ENCODE assay signal across 16 cellular contexts in genomic region chr17:50331085-50331791, GRCh38. TPM values are rescaled to one million over a fixed set of nuclear protein-coding genes. Genes with fewer than 3 reads are reported as not detected.
DNase-seq lines count a peak whose midpoint lies in the region; ATAC-seq lines count a peak whose summit lies in the region.
"Had no signal": no experiment of that assay in that cellular context is flagged by ENCODE, and none has a peak within 500 bp of the region (broad histone marks: within the 10 kb centered on the region; RNA-seq: fewer than 3 reads in every experiment).

No MANE protein-coding gene starts in this region.

- no peak for DNase-seq in activated naive CD4-positive, alpha-beta T cell treated with anti-CD3 and anti-CD28 coated beads, Interleukin-2, amount 50 U/mL, for 72 hours (ENCODE audit: low spot score in 2 of 2)
- no peak for DNase-seq in activated naive CD4-positive, alpha-beta T cell treated with anti-CD3 and anti-CD28 coated beads, Interleukin-2, amount 50 U/mL, for 16 hours
- peak; percentile 83 for DNase-seq in RPMI7951 (ENCODE audit: low read depth)
- peak; percentile 80 for DNase-seq in fibroblast of gingiva (ENCODE audit: low read depth)
- DNase-seq in NAMALWA (ENCODE audit: low spot score), result no peak
- DNase-seq in Karpas-422, result no peak
- DNase-seq: activated CD4-positive, alpha-beta T cell treated with anti-CD3 and anti-CD28 coated beads for 1 hour; NCI-H345; SJCRH30 had no signal

- H3K4me3 ChIP-seq in Karpas-422 (ENCODE audit: low read length), result no peak overlapping the region
- H3K4me3 ChIP-seq: SJCRH30 had no signal

- H3K9me2 ChIP-seq in Karpas-422 (replicated peaks; ENCODE audit: insufficient read depth, low read length), result no peaks in the 10 kb centered on the region

- H3K27ac Mint-ChIP-seq in activated naive CD4-positive, alpha-beta T cell treated with anti-CD3 and anti-CD28 coated beads, Interleukin-2, amount 50 U/mL, for 72 hours, result no peak overlapping the region
- H3K27ac Mint-ChIP-seq in stimulated activated naive CD8-positive, alpha-beta T cell treated with anti-CD3 and anti-CD28 coated beads, Interleukin-15, Interleukin-2, amounts not matched to agents 100 ng/mL and 50 ng/mL, for 24 hours, result peak overlapping the region; percentile 45

- H3K4me3 Mint-ChIP-seq in stimulated activated naive CD8-positive, alpha-beta T cell treated with anti-CD3 and anti-CD28 coated beads, Interleukin-15, Interleukin-2, amounts not matched to agents 100 ng/mL and 50 ng/mL, for 24 hours, result no peak overlapping the region
- H3K4me3 Mint-ChIP-seq: neural crest cell had no signal

- peaks cover 8% of the 10 kb centered on the region for H3K4me1 ChIP-seq in Karpas-422 (ENCODE audit: low read length)
- H3K4me1 ChIP-seq: SJCRH30 had no signal

- H3K27me3 Mint-ChIP-seq in stimulated activated naive CD8-positive, alpha-beta T cell treated with anti-CD3 and anti-CD28 coated beads, Interleukin-15, Interleukin-2, amounts not matched to agents 100 ng/mL and 50 ng/mL, for 24 hours, result peaks cover 11% of the 10 kb centered on the region

- no peak overlapping the region for H3K4me2 ChIP-seq in Karpas-422 (ENCODE audit: low read depth, low read length, poor library complexity, severe bottlenecking)
- H3K4me2 ChIP-seq: KMS-11 had no signal

- H4K20me1 ChIP-seq in Karpas-422 (ENCODE audit: insufficient read depth, low read depth, low read length), result no peaks in the 10 kb centered on the region

- no peaks in the 10 kb centered on the region for H3K9me3 Mint-ChIP-seq in activated naive CD4-positive, alpha-beta T cell treated with anti-CD3 and anti-CD28 coated beads, Interleukin-2, amount 50 U/mL, for 72 hours
- no peaks in the 10 kb centered on the region for H3K9me3 Mint-ChIP-seq in stimulated activated naive CD8-positive, alpha-beta T cell treated with anti-CD3 and anti-CD28 coated beads, Interleukin-15, Interleukin-2, amounts not matched to agents 100 ng/mL and 50 ng/mL, for 24 hours
- H3K9me3 Mint-ChIP-seq: neural crest cell had no signal

- no peaks in the 10 kb centered on the region for H3K36me3 Mint-ChIP-seq in activated naive CD4-positive, alpha-beta T cell treated with anti-CD3 and anti-CD28 coated beads, Interleukin-2, amount 50 U/mL, for 72 hours
- H3K36me3 Mint-ChIP-seq in stimulated activated naive CD8-positive, alpha-beta T cell treated with anti-CD3 and anti-CD28 coated beads, Interleukin-15, Interleukin-2, amounts not matched to agents 100 ng/mL and 50 ng/mL, for 24 hours (ENCODE audit: low read depth), result no peaks in the 10 kb centered on the region

- H3K9me3 ChIP-seq in Karpas-422 (ENCODE audit: low read length), result no peaks in the 10 kb centered on the region
- H3K9me3 ChIP-seq: SJCRH30 had no signal

- H3K9ac ChIP-seq in Karpas-422 (ENCODE audit: low read length), result no peak overlapping the region
- H3K9ac ChIP-seq: KMS-11 had no signal

- H3K79me2 ChIP-seq in Karpas-422 (ENCODE audit: low read length), result no peaks in the 10 kb centered on the region

- no peaks in the 10 kb centered on the region for H3K36me3 ChIP-seq in Karpas-422 (ENCODE audit: insufficient read depth, low read length)
- H3K36me3 ChIP-seq: SJCRH30 had no signal

- H3K27me3 ChIP-seq in Karpas-422 (ENCODE audit: low read length), result no peaks in the 10 kb centered on the region
- H3K27me3 ChIP-seq: SJCRH30 had no signal

- H2AFZ ChIP-seq in Karpas-422 (ENCODE audit: low read length), result no peak overlapping the region

- ATAC-seq in activated naive CD4-positive, alpha-beta T cell treated with anti-CD3 and anti-CD28 coated beads, Interleukin-2, amount 50 U/mL, for 72 hours, result peak; percentile 77 to 87
- ATAC-seq in HG02588 (IDR thresholded peaks at IDR 0.05; ENCODE audit: unreplicated experiment), result no peak
- ATAC-seq: esophagus mucosa had no signal

- peaks cover 19% of the 10 kb centered on the region for H3K4me1 Mint-ChIP-seq in stimulated activated naive CD8-positive, alpha-beta T cell treated with anti-CD3 and anti-CD28 coated beads, Interleukin-15, Interleukin-2, amounts not matched to agents 100 ng/mL and 50 ng/mL, for 24 hours (ENCODE audit: low read depth)

- H3K27ac ChIP-seq in Karpas-422 (ENCODE audit: low read length), result no peak overlapping the region
- H3K27ac ChIP-seq: C4-2B, KMS-11, SJCRH30 had no signal

RNA-seq across cellular contexts. Expression of gene XYLT2, which starts 14.7 kb away (rescaled TPM):
- total RNA-seq in activated naive CD4-positive, alpha-beta T cell treated with anti-CD3 and anti-CD28 coated beads, Interleukin-2, amount 50 U/mL, for 72 hours, result 10 to 100 TPM; 31.5 to 32.7 TPM
- 12.4 and 15.2 TPM in 2 replicates for total RNA-seq in RPMI7951 (2014; rRNA removed; shearing (Covaris generic))
- total RNA-seq in Karpas-422 (2014; rRNA removed; shearing (Covaris generic); ENCODE audit: low replicate concordance), result 11.4 and 30.4 TPM in 2 replicates

RNA-seq across cellular contexts. Expression of gene MRPL27, which starts 41.7 kb away (rescaled TPM):
- total RNA-seq in activated naive CD4-positive, alpha-beta T cell treated with anti-CD3 and anti-CD28 coated beads, Interleukin-2, amount 50 U/mL, for 72 hours, result 10 to 100 TPM; 63.6 to 91.4 TPM
- total RNA-seq in RPMI7951 (2014; rRNA removed; shearing (Covaris generic)), result 75.2 and 120 TPM in 2 replicates
- 22.3 and 48.6 TPM in 2 replicates for total RNA-seq in Karpas-422 (2014; rRNA removed; shearing (Covaris generic); ENCODE audit: low replicate concordance)

RNA-seq across cellular contexts. Expression of gene EME1, which starts 41.8 kb away (rescaled TPM):
- total RNA-seq in activated naive CD4-positive, alpha-beta T cell treated with anti-CD3 and anti-CD28 coated beads, Interleukin-2, amount 50 U/mL, for 72 hours, result 100 to 1,000 TPM in 1 of 2 donors, 10 to 100 TPM in 1; 45.9 to 101 TPM
- 10.6 and 14.3 TPM in 2 replicates for total RNA-seq in RPMI7951 (2014; rRNA removed; shearing (Covaris generic))
- total RNA-seq in Karpas-422 (2014; rRNA removed; shearing (Covaris generic); ENCODE audit: low replicate concordance), result 10.6 and 18.8 TPM in 2 replicates

RNA-seq across cellular contexts. Expression of gene TMEM92, which starts 57.0 kb away (rescaled TPM):
- total RNA-seq in activated naive CD4-positive, alpha-beta T cell treated with anti-CD3 and anti-CD28 coated beads, Interleukin-2, amount 50 U/mL, for 72 hours, result under 1 TPM in 1 of 2 donors, not detected in 1; 0.39 TPM
- total RNA-seq in RPMI7951 (2014; rRNA removed; shearing (Covaris generic)), result 0.29 TPM in 1 of 2 replicates, not detected in the other
- not detected in 2 replicates for total RNA-seq in Karpas-422 (2014; rRNA removed; shearing (Covaris generic); ENCODE audit: low replicate concordance)
- total RNA-seq: SJCRH30, subcutaneous adipose tissue had no signal

Comparison
In these comparisons a context has a peak if more than half of its experiments do, and no peak if none do; other contexts are left out.
1. DNase-seq: peak in RPMI7951 (single experiment) and fibroblast of gingiva (single experiment); none in activated naive CD4-positive, alpha-beta T cell treated with anti-CD3 and anti-CD28 coated beads, Interleukin-2, amount 50 U/mL, for 72 hours (0 of 2), activated naive CD4-positive, alpha-beta T cell treated with anti-CD3 and anti-CD28 coated beads, Interleukin-2, amount 50 U/mL, for 16 hours (single experiment), NAMALWA (single experiment) and Karpas-422 (single experiment).